In genomic region chr1:174877208-174877673, GRCh38 we compare ENCODE assay signal across 12 cellular contexts.
A peak's percentile ranks its signal among the peaks of the same experiment; 100 is the strongest.
DNase-seq lines count a peak whose midpoint lies in the region; TF ChIP-seq lines count a peak whose summit lies in the region.
"Had no signal": no experiment of that assay in that cellular context is flagged by ENCODE, and none has a peak within 500 bp of the region (broad histone marks: within the 10 kb centered on the region; RNA-seq: fewer than 3 reads in every experiment).

No MANE protein-coding gene starts in this region.

- DNase-seq in NCI-H1417 (lab: John Stamatoyannopoulos, UW) (peak; percentile 23 to 80 (median 79)), NCI-H1417 treated with DMSO at 0.1 percent for 48 hours (lab: John Stamatoyannopoulos, UW) (no peak), NCI-H2107 treated with DMSO at 0.1 percent for 48 hours (lab: John Stamatoyannopoulos, UW; ENCODE audit: unreplicated experiment) (peak; percentile 89), pons (ENCODE audit: low spot score) (peak; percentile 36), mesenteric fat pad (ENCODE audit: low spot score) (no peak), chondrocyte (ENCODE audit: low spot score) (no peak), WERI-Rb-1 (no peak)
- DNase-seq: NCI-H1694 treated with DMSO at 0.1 percent for 48 hours had no signal

- no peaks in the 10 kb centered on the region for H3K36me3 Mint-ChIP-seq in chondrocyte (ENCODE audit: low read depth)

- H3K4me3 ChIP-seq in duodenal mucosa (ENCODE audit: low read depth in 1 of 2, low read length in 2 of 2) (peak overlapping the region; percentile 69), WERI-Rb-1 (ENCODE audit: low read depth, low read length) (no peak overlapping the region)
- H3K4me3 ChIP-seq: cardiac muscle cell, thoracic aorta had no signal

- TF ChIP-seq CTCF in chondrocyte (IDR thresholded peaks at IDR 0.05) (no peak), WERI-Rb-1 (IDR thresholded peaks at IDR 0.05; ENCODE audit: low read depth, low read length) (no peak)

- H3K9me3 ChIP-seq in duodenal mucosa (ENCODE audit: control insufficient read depth in 1 of 2, low read length in 2 of 2) (no peaks in the 10 kb centered on the region), WERI-Rb-1 (ENCODE audit: severe bottlenecking) (no peaks in the 10 kb centered on the region)
- H3K9me3 ChIP-seq: thoracic aorta had no signal

- no peaks in the 10 kb centered on the region for H3K27me3 ChIP-seq in duodenal mucosa (ENCODE audit: control insufficient read depth in 1 of 2, insufficient read depth in 2 of 2, low read length in 2 of 2)
- no peaks in the 10 kb centered on the region for H3K27me3 ChIP-seq in WERI-Rb-1 (ENCODE audit: insufficient read depth, low read depth, severe bottlenecking)
- H3K27me3 ChIP-seq: cardiac muscle cell had no signal

- no peaks in the 10 kb centered on the region for H3K27me3 Mint-ChIP-seq in chondrocyte (ENCODE audit: low read depth)

- peak overlapping the region; percentile 45 to 52 for H3K9ac ChIP-seq in duodenal mucosa (ENCODE audit: low read depth in 1 of 2, low read length in 2 of 2)

- H3K9me3 Mint-ChIP-seq in chondrocyte (ENCODE audit: low read depth): no peaks in the 10 kb centered on the region

- H3K27ac Mint-ChIP-seq in chondrocyte (ENCODE audit: unreplicated experiment): no peak overlapping the region

- H3K4me1 Mint-ChIP-seq in chondrocyte (ENCODE audit: low read depth): peaks cover 2% of the 10 kb centered on the region

- H3K4me1 ChIP-seq in duodenal mucosa (ENCODE audit: control insufficient read depth in 1 of 2, insufficient read depth in 2 of 2, low read length in 2 of 2): no peaks in the 10 kb centered on the region

- H3K4me3 Mint-ChIP-seq in chondrocyte (ENCODE audit: unreplicated experiment): no peak overlapping the region

- H3K36me3 ChIP-seq in duodenal mucosa (ENCODE audit: control insufficient read depth in 1 of 2, insufficient read depth in 2 of 2, low read length in 2 of 2): no peaks in the 10 kb centered on the region
- no peaks in the 10 kb centered on the region for H3K36me3 ChIP-seq in WERI-Rb-1
- H3K36me3 ChIP-seq: cardiac muscle cell, thoracic aorta had no signal

- H3K27ac ChIP-seq in duodenal mucosa (ENCODE audit: low read depth, low read length): peak overlapping the region; percentile 39
- no peak overlapping the region for H3K27ac ChIP-seq in WERI-Rb-1
- H3K27ac ChIP-seq: 22Rv1, cardiac muscle cell, thoracic aorta had no signal

Comparison
In these comparisons a context has a peak if more than half of its experiments do, and no peak if none do; other contexts are left out.
1. DNase-seq: peak in NCI-H1417 (3 of 3), NCI-H2107 treated with DMSO at 0.1 percent for 48 hours (single experiment) and pons (single experiment); none in NCI-H1417 treated with DMSO at 0.1 percent for 48 hours (single experiment), mesenteric fat pad (single experiment), chondrocyte (single experiment) and WERI-Rb-1 (single experiment).